9 cellular contexts compared by ENCODE assay signal in genomic region chr2:167264380-167264779, GRCh38. TPM values are rescaled to one million over a fixed set of nuclear protein-coding genes. Genes with fewer than 3 reads are reported as not detected.
DNase-seq lines count a peak whose midpoint lies in the region; ATAC-seq and TF ChIP-seq lines count a peak whose summit lies in the region.
"Had no signal": no experiment of that assay in that cellular context is flagged by ENCODE, and none has a peak within 500 bp of the region (broad histone marks: within the 10 kb centered on the region; RNA-seq: fewer than 3 reads in every experiment).

No MANE protein-coding gene starts in this region.

- H3K79me2 ChIP-seq in OCI-LY1 (ENCODE audit: insufficient read depth, low read length): no peaks in the 10 kb centered on the region

- H3K9me3 Mint-ChIP-seq in CD4-positive, alpha-beta T cell: peaks cover 13% of the 10 kb centered on the region

- H3K36me3 ChIP-seq in OCI-LY1 (ENCODE audit: insufficient read depth, low read length) (no peaks in the 10 kb centered on the region), gastrocnemius medialis (no peaks in the 10 kb centered on the region)
- H3K36me3 ChIP-seq: BLaER1 had no signal

- CTCF ChIA-PET in CD4-positive, alpha-beta T cell (lab: Charles Lee): no interaction called here

- H3K27ac ChIP-seq in OCI-LY1 (ENCODE audit: low read depth, low read length, poor library complexity, severe bottlenecking) (no peak overlapping the region), gastrocnemius medialis (peak overlapping the region; percentile 29 to 62 (median 48))
- no peak overlapping the region for H3K27ac ChIP-seq in CD4-positive, alpha-beta T cell (ENCODE audit: low read depth, low read length)
- H3K27ac ChIP-seq: BLaER1 had no signal

- H3K9me2 ChIP-seq in OCI-LY1 (ENCODE audit: low read depth, low read length): no peaks in the 10 kb centered on the region

- in situ Hi-C loops in gastrocnemius medialis (cut with MboI; ENCODE audit: low sequenced_read_pairs in 4 of 4): loop anchor here in 3 of 4 donors (10.0 to 25.0 kb wide), 2 partner anchors 848 to 850 kb away; no protein-coding TSS in a partner anchor

- no peaks in the 10 kb centered on the region for H4K20me1 ChIP-seq in OCI-LY1 (ENCODE audit: insufficient read depth, low read length)
- H4K20me1 ChIP-seq: BLaER1 had no signal

- no peak overlapping the region for H3K9ac ChIP-seq in OCI-LY1 (ENCODE audit: low read length)
- H3K9ac ChIP-seq: BLaER1 had no signal

- H3K4me1 Mint-ChIP-seq in CD4-positive, alpha-beta T cell (ENCODE audit: low read depth): no peaks in the 10 kb centered on the region

- H3K27ac Mint-ChIP-seq in CD4-positive, alpha-beta T cell: no peak overlapping the region

- ATAC-seq in gastrocnemius medialis: peak; percentile 58 to 76
- ATAC-seq in CD4-positive, alpha-beta T cell (ENCODE audit: poor library complexity): no peak

- H3K4me2 ChIP-seq in OCI-LY1 (ENCODE audit: low read length): no peak overlapping the region
- H3K4me2 ChIP-seq: BLaER1 had no signal

- TF ChIP-seq CTCF in OCI-LY1 (IDR thresholded peaks at IDR 0.05; ENCODE audit: low read length): peak; percentile 33; the same call in 1 of the 2 replicates
- peak in 4 of 5 experiments; percentile 21 to 46 (median 40) for TF ChIP-seq CTCF in gastrocnemius medialis (IDR thresholded peaks at IDR 0.05 in 4 of 5, conservative IDR thresholded peaks at IDR 0.05 in 1 of 5)
- TF ChIP-seq CTCF in GM20000 (IDR thresholded peaks at IDR 0.05; ENCODE audit: extremely low read depth, missing control alignments): no peak
- TF ChIP-seq CTCF in CD4-positive, alpha-beta T cell (IDR thresholded peaks at IDR 0.05): no peak

- no peak overlapping the region for H3K4me3 Mint-ChIP-seq in CD4-positive, alpha-beta T cell

- no peaks in the 10 kb centered on the region for H3K4me1 ChIP-seq in OCI-LY1 (ENCODE audit: insufficient read depth, low read length, severe bottlenecking)
- peaks cover 0 to 10% of the 10 kb centered on the region in 2 donors for H3K4me1 ChIP-seq in gastrocnemius medialis
- H3K4me1 ChIP-seq: BLaER1 had no signal

- no peaks in the 10 kb centered on the region for H3K36me3 Mint-ChIP-seq in CD4-positive, alpha-beta T cell (ENCODE audit: low read depth)

- H3F3A ChIP-seq in OCI-LY1 (ENCODE audit: insufficient read depth, low read length): no peaks in the 10 kb centered on the region

- TF ChIP-seq POLR2A in gastrocnemius medialis (IDR thresholded peaks at IDR 0.05): no peak

- POLR2A ChIA-PET in CD4-positive, alpha-beta T cell (lab: Charles Lee): interaction anchor here (0.9 kb wide), 1 partner anchor 12 kb away, joined by 4 read pairs; no protein-coding TSS in a partner anchor

- H3K9me3 ChIP-seq in OCI-LY1 (ENCODE audit: low read length) (no peaks in the 10 kb centered on the region), gastrocnemius medialis (no peaks in the 10 kb centered on the region)
- peaks cover 8% of the 10 kb centered on the region for H3K9me3 ChIP-seq in CD4-positive, alpha-beta T cell (ENCODE audit: control insufficient read depth, low read length)

- intact Hi-C loops in gastrocnemius medialis (cut with DNase I; ENCODE audit: low total_unique reads): loop anchor here (1.0 kb wide), 1 partner anchor 855 kb away; no protein-coding TSS in a partner anchor
- intact Hi-C loops in CD4-positive, alpha-beta T cell (cut with DNase I, micrococcal nuclease): no loop called here

- H3K27me3 Mint-ChIP-seq in CD4-positive, alpha-beta T cell: no peaks in the 10 kb centered on the region

- DNase-seq in NCI-H748 (lab: John Stamatoyannopoulos, UW; ENCODE audit: unreplicated experiment) (peak; percentile 14), NCI-H748 treated with DMSO at 0.1 percent for 48 hours (lab: John Stamatoyannopoulos, UW) (no peak), fibroblast of peridontal ligament (ENCODE audit: extremely low read depth) (peak; percentile 24), gastrocnemius medialis (peak in 1 of 2 donors; percentile 25), NCI-H2029 (lab: John Stamatoyannopoulos, UW) (no peak), GM20000 (ENCODE audit: low spot score) (no peak)
- no peak for DNase-seq in CD4-positive, alpha-beta T cell

- no peak overlapping the region for H2AFZ ChIP-seq in OCI-LY1 (ENCODE audit: low read length)

- H3K27me3 ChIP-seq in OCI-LY1 (ENCODE audit: insufficient read depth, low read length) (no peaks in the 10 kb centered on the region), gastrocnemius medialis (no peaks in the 10 kb centered on the region)
- H3K27me3 ChIP-seq in CD4-positive, alpha-beta T cell (ENCODE audit: control insufficient read depth, insufficient read depth, low read length): no peaks in the 10 kb centered on the region
- H3K27me3 ChIP-seq: BLaER1 had no signal

- H3K4me3 ChIP-seq in OCI-LY1 (ENCODE audit: low read depth, low read length, poor library complexity, severe bottlenecking): no peak overlapping the region
- no peak overlapping the region for H3K4me3 ChIP-seq in gastrocnemius medialis
- H3K4me3 ChIP-seq: BLaER1 had no signal

RNA-seq across cellular contexts. Expression of gene B3GALT1, which starts 28.4 kb away (rescaled TPM):
- total RNA-seq in gastrocnemius medialis: 1 to 10 TPM; 1.2 to 9.3 (median 2.8) TPM
- total RNA-seq in CD4-positive, alpha-beta T cell: under 1 TPM in 1 of 2 experiments, not detected in 1; 0.05 TPM

Comparison
In these comparisons a context has a peak if more than half of its experiments do, and no peak if none do; other contexts are left out.
1. DNase-seq: peak in NCI-H748 (single experiment) and fibroblast of peridontal ligament (single experiment); none in NCI-H748 treated with DMSO at 0.1 percent for 48 hours (single experiment), NCI-H2029 (single experiment), GM20000 (single experiment) and CD4-positive, alpha-beta T cell (0 of 10).
2. H3K27ac ChIP-seq: peak in gastrocnemius medialis (4 of 4); none in OCI-LY1 (single experiment) and CD4-positive, alpha-beta T cell (single experiment).
3. CTCF ChIP-seq: peak in OCI-LY1 (single experiment) and gastrocnemius medialis (4 of 5); none in GM20000 (single experiment) and CD4-positive, alpha-beta T cell (single experiment).